In the genomic region with DNA sequence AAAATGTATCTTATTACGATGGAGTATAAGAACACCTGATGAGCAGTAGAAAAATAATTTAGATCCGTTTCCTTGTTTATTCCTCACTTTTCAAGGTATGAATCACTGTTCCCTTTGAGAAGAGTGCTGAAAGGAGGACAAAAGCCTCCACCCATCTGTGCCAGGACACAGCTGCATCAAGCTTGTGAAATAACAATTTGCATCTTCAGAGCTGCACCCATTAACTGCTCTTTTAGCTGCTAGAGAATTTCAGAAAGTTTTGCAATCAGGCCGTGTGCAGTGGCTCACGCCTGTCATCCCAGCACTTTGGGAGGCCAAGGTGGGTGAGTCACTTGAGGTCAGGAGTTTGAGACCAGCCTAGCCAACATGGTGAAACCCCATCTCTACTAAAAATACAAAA, we compare ENCODE assay signal across 1 cellular context.
TF ChIP-seq lines count a peak whose summit lies in the region.

No MANE protein-coding gene starts in this region.

TF ChIP-seq in K562, 482 proteins besides CTCF, POLR2A, EP300 and RAD21:
- no peak for TF ChIP-seq POLR2AphosphoS2 (IDR thresholded peaks at IDR 0.05; ENCODE audit: low read length)
- TF ChIP-seq ZNF23 (CRISPR knock-in tag; IDR thresholded peaks at IDR 0.05), result no peak
- no peak for TF ChIP-seq ZBTB1 (CRISPR knock-in tag; IDR thresholded peaks at IDR 0.05; ENCODE audit: borderline replicate concordance, low read depth)
- TF ChIP-seq, protein P1, sequence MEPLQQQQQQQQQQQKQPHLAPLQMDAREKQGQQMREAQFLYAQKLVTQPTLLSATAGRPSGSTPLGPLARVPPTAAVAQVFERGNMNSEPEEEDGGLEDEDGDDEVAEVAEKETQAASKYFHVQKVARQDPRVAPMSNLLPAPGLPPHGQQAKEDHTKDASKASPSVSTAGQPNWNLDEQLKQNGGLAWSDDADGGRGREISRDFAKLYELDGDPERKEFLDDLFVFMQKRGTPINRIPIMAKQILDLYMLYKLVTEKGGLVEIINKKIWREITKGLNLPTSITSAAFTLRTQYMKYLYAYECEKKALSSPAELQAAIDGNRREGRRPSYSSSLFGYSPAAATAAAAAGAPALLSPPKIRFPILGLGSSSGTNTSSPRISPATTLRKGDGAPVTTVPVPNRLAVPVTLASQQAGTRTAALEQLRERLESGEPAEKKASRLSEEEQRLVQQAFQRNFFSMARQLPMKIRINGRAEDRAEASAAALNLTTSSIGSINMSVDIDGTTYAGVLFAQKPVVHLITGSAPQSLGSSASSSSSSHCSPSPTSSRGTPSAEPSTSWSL (CRISPR knock-in tag; IDR thresholded peaks at IDR 0.05; ENCODE audit: borderline replicate concordance), result no peak
- 0 out of 2 replicates have a peak, but pooled peaks have one; percentile 13 for TF ChIP-seq CEBPB (tag; IDR thresholded peaks at IDR 0.05)
- no peak for TF ChIP-seq BCL6 (CRISPR knock-in tag; IDR thresholded peaks at IDR 0.05)
- TF ChIP-seq MYBL2 (IDR thresholded peaks at IDR 0.05; ENCODE audit: low read depth), result no peak
- no peak for TF ChIP-seq MYBL2 (CRISPR knock-in tag; IDR thresholded peaks at IDR 0.05; ENCODE audit: borderline replicate concordance)
- TF ChIP-seq MTA3 (IDR thresholded peaks at IDR 0.05; ENCODE audit: borderline replicate concordance), result no peak
- no peak for TF ChIP-seq XRCC4 (IDR thresholded peaks at IDR 0.05; ENCODE audit: extremely low read depth, insufficient read depth, insufficient read length)
